In genomic region chr10:104580321-104580720, GRCh38 we compare ENCODE assay signal across 2 cellular contexts.
TF ChIP-seq lines count a peak whose summit lies in the region.

No MANE protein-coding gene starts in this region.

TF ChIP-seq in IMR-90, 13 proteins besides CTCF, POLR2A, EP300 and RAD21:
- TF ChIP-seq MAFK (IDR thresholded peaks at IDR 0.05; ENCODE audit: low read depth, low read length) (no peak), CHD1 (IDR thresholded peaks at IDR 0.05; ENCODE audit: low read depth, low read length) (no peak), MXI1 (IDR thresholded peaks at IDR 0.05; ENCODE audit: borderline replicate concordance, low read depth, low read length) (no peak), MAZ (IDR thresholded peaks at IDR 0.05; ENCODE audit: borderline replicate concordance, low read depth, low read length) (no peak)

TF ChIP-seq in H1, 55 proteins besides CTCF, POLR2A, EP300 and RAD21:
- no peak for TF ChIP-seq E2F6 (IDR thresholded peaks at IDR 0.05)
